ENCODE assay signal across 25 cellular contexts in genomic region chr7:130948913-130949312, GRCh38.
DNase-seq lines count a peak whose midpoint lies in the region; ATAC-seq and TF ChIP-seq lines count a peak whose summit lies in the region.
"Had no signal": no experiment of that assay in that cellular context is flagged by ENCODE, and none has a peak within 500 bp of the region (broad histone marks: within the 10 kb centered on the region; RNA-seq: fewer than 3 reads in every experiment).

No MANE protein-coding gene starts in this region.

- peaks cover 51% of the 10 kb centered on the region for H3K4me1 Mint-ChIP-seq in activated CD4-positive, alpha-beta T cell treated with anti-CD3 and anti-CD28 coated beads, Interleukin-2, amount 10 ng/mL, durations not matched to agents 24 days and 14 days
- H3K4me1 Mint-ChIP-seq in CD4-positive, alpha-beta memory T cell = peaks cover 45 to 59% (median 55%) of the 10 kb centered on the region in 4 donors
- H3K4me1 Mint-ChIP-seq in T-cell = peaks cover 46 to 65% (median 56%) of the 10 kb centered on the region in 3 donors
- peaks cover 22 to 62% (median 57%) of the 10 kb centered on the region in 4 donors for H3K4me1 Mint-ChIP-seq in naive thymus-derived CD8-positive, alpha-beta T cell
- H3K4me1 Mint-ChIP-seq: brain, neural progenitor cell had no signal

- peak overlapping the region; percentile 55 for H3K27ac Mint-ChIP-seq in activated CD4-positive, alpha-beta T cell treated with anti-CD3 and anti-CD28 coated beads, Interleukin-2, amount 10 ng/mL, durations not matched to agents 24 days and 14 days
- peak overlapping the region in 5 of 7 donors; percentile 37 to 71 (median 48) for H3K27ac Mint-ChIP-seq in CD4-positive, alpha-beta memory T cell
- peak overlapping the region; percentile 51 to 66 for H3K27ac Mint-ChIP-seq in T-cell
- peak overlapping the region in 3 of 10 donors; percentile 21 to 68 (median 42) for H3K27ac Mint-ChIP-seq in naive thymus-derived CD8-positive, alpha-beta T cell
- H3K27ac Mint-ChIP-seq: brain, H9, neural progenitor cell had no signal

- H3K4me1 ChIP-seq in CD4-positive, alpha-beta memory T cell (ENCODE audit: insufficient read depth, low read length) = peaks cover 96% of the 10 kb centered on the region
- peaks cover 76% of the 10 kb centered on the region for H3K4me1 ChIP-seq in effector memory CD4-positive, alpha-beta T cell (ENCODE audit: control insufficient read depth, insufficient read depth, low read length, poor library complexity, severe bottlenecking)
- no peaks in the 10 kb centered on the region for H3K4me1 ChIP-seq in prostate gland (replicated peaks)
- H3K4me1 ChIP-seq: neural progenitor cell had no signal

- no peaks in the 10 kb centered on the region for H3K36me3 ChIP-seq in CD4-positive, alpha-beta memory T cell (ENCODE audit: insufficient read depth, low read length)
- H3K36me3 ChIP-seq in effector memory CD4-positive, alpha-beta T cell (ENCODE audit: control insufficient read depth, insufficient read depth, low read length) = no peaks in the 10 kb centered on the region
- H3K36me3 ChIP-seq in prostate gland = no peaks in the 10 kb centered on the region
- H3K36me3 ChIP-seq: neural progenitor cell, transverse colon had no signal

- H3K27ac ChIP-seq in CD4-positive, alpha-beta memory T cell (ENCODE audit: low read depth, low read length) = peak overlapping the region; percentile 76
- peak overlapping the region; percentile 81 for H3K27ac ChIP-seq in effector memory CD4-positive, alpha-beta T cell (ENCODE audit: insufficient read depth, low read length, poor library complexity, severe bottlenecking)
- no peak overlapping the region for H3K27ac ChIP-seq in prostate gland
- H3K27ac ChIP-seq: BLaER1, epithelial cell of prostate, neural progenitor cell had no signal

- H3K9me3 ChIP-seq in CD4-positive, alpha-beta memory T cell (ENCODE audit: control insufficient read depth in 1 of 2, low read length in 2 of 2) = no peaks in the 10 kb centered on the region
- no peaks in the 10 kb centered on the region for H3K9me3 ChIP-seq in effector memory CD4-positive, alpha-beta T cell (ENCODE audit: control insufficient read depth, low read length)
- no peaks in the 10 kb centered on the region for H3K9me3 ChIP-seq in prostate gland
- H3K9me3 ChIP-seq: adrenal gland, BLaER1, transverse colon had no signal

- intact Hi-C loops in activated CD4-positive, alpha-beta T cell treated with anti-CD3 and anti-CD28 coated beads, Interleukin-2, amount 10 ng/mL, durations not matched to agents 24 days and 14 days (cut with micrococcal nuclease) = loop anchor here (1.0 kb wide), 1 partner anchor 11 kb away; no protein-coding TSS in a partner anchor
- intact Hi-C loops in CD4-positive, alpha-beta memory T cell (cut with micrococcal nuclease) = no loop called here
- intact Hi-C loops in prostate gland (cut with DNase I) = no loop called here

- no peak for TF ChIP-seq CTCF in prostate gland (IDR thresholded peaks at IDR 0.05)

- H3K36me3 Mint-ChIP-seq in activated CD4-positive, alpha-beta T cell treated with anti-CD3 and anti-CD28 coated beads, Interleukin-2, amount 10 ng/mL, durations not matched to agents 24 days and 14 days (ENCODE audit: low read depth) = peaks cover 49% of the 10 kb centered on the region
- H3K36me3 Mint-ChIP-seq in CD4-positive, alpha-beta memory T cell = peaks cover 13 to 42% of the 10 kb centered on the region in 2 donors
- H3K36me3 Mint-ChIP-seq in T-cell = peaks cover 45% of the 10 kb centered on the region
- peaks cover 0 to 30% (median 2%) of the 10 kb centered on the region in 3 donors for H3K36me3 Mint-ChIP-seq in naive thymus-derived CD8-positive, alpha-beta T cell
- H3K36me3 Mint-ChIP-seq: neural progenitor cell had no signal

- no peaks in the 10 kb centered on the region for H3K27me3 ChIP-seq in CD4-positive, alpha-beta memory T cell (ENCODE audit: insufficient read depth, low read length)
- H3K27me3 ChIP-seq in effector memory CD4-positive, alpha-beta T cell (replicated peaks; ENCODE audit: control insufficient read depth, insufficient read depth, low read length, poor library complexity, severe bottlenecking) = no peaks in the 10 kb centered on the region
- H3K27me3 ChIP-seq in prostate gland (replicated peaks; ENCODE audit: insufficient read depth) = no peaks in the 10 kb centered on the region
- H3K27me3 ChIP-seq: adrenal gland, BLaER1, neural progenitor cell, transverse colon had no signal

- CTCF ChIA-PET in CD4-positive, alpha-beta memory T cell (lab: Charles Lee; ENCODE audit: partially characterized antibody) = interaction anchor here (1.1 to 9.1 kb wide), 4 partner anchors 9 to 58 kb away, joined by 3 to 100 read pairs (median 6); no protein-coding TSS in a partner anchor
- CTCF ChIA-PET in T-cell (lab: Charles Lee) = interaction anchor here (1.1 to 3.7 kb wide), 4 partner anchors 11 to 46 kb away, joined by 3 to 27 read pairs (median 4); no protein-coding TSS in a partner anchor

- DNase-seq in activated CD4-positive, alpha-beta T cell treated with anti-CD3 and anti-CD28 coated beads, Interleukin-2, amount 10 ng/mL, durations not matched to agents 24 days and 14 days = no peak
- no peak for DNase-seq in activated CD4-positive, alpha-beta T cell treated with anti-CD3 and anti-CD28 coated beads, Interleukin-2, amount 50 U/mL, for 48 hours
- DNase-seq in CD4-positive, alpha-beta memory T cell = no peak
- DNase-seq in T-cell (no peak), prostate gland (ENCODE audit: low spot score) (no peak), GOT3 (lab: John Stamatoyannopoulos, UW) (no peak)
- DNase-seq in effector memory CD4-positive, alpha-beta T cell = no peak
- DNase-seq in naive thymus-derived CD8-positive, alpha-beta T cell = no peak
- DNase-seq: activated CD4-positive, alpha-beta T cell treated with anti-CD3 and anti-CD28 coated beads for 48 hours; adrenal gland; H9; Kasumi-1; NCI-H1694 treated with DMSO at 0.1 percent for 48 hours; NCI-H2171 treated with DMSO at 0.1 percent for 48 hours; NCI-H524; NK-92 treated with Interleukin-12 subunit alpha and Interleukin-12 subunit beta, amount 100 ng/mL, for 24 hours; posterior cingulate gyrus; RPMI8226; transverse colon had no signal

- H3K4me3 ChIP-seq in CD4-positive, alpha-beta memory T cell (ENCODE audit: low read length in 2 of 2) = no peak overlapping the region
- no peak overlapping the region for H3K4me3 ChIP-seq in effector memory CD4-positive, alpha-beta T cell (ENCODE audit: insufficient read depth, low read depth, low read length, poor library complexity, severe bottlenecking)
- H3K4me3 ChIP-seq in prostate gland = no peak overlapping the region
- H3K4me3 ChIP-seq: adrenal gland, BLaER1, neural progenitor cell, transverse colon had no signal

- no peaks in the 10 kb centered on the region for H3K27me3 Mint-ChIP-seq in activated CD4-positive, alpha-beta T cell treated with anti-CD3 and anti-CD28 coated beads, Interleukin-2, amount 10 ng/mL, durations not matched to agents 24 days and 14 days
- no peaks in the 10 kb centered on the region for H3K27me3 Mint-ChIP-seq in CD4-positive, alpha-beta memory T cell
- H3K27me3 Mint-ChIP-seq in T-cell = no peaks in the 10 kb centered on the region
- no peaks in the 10 kb centered on the region for H3K27me3 Mint-ChIP-seq in naive thymus-derived CD8-positive, alpha-beta T cell

- H3K9me3 Mint-ChIP-seq in activated CD4-positive, alpha-beta T cell treated with anti-CD3 and anti-CD28 coated beads, Interleukin-2, amount 10 ng/mL, durations not matched to agents 24 days and 14 days = no peaks in the 10 kb centered on the region
- H3K9me3 Mint-ChIP-seq in CD4-positive, alpha-beta memory T cell = no peaks in the 10 kb centered on the region
- no peaks in the 10 kb centered on the region for H3K9me3 Mint-ChIP-seq in T-cell
- no peaks in the 10 kb centered on the region for H3K9me3 Mint-ChIP-seq in naive thymus-derived CD8-positive, alpha-beta T cell
- H3K9me3 Mint-ChIP-seq: H9; neural progenitor cell; T-helper 1 cell treated with Interleukin-12 subunit alpha and Interleukin-12 subunit beta and Interleukin-4 antibody, amounts not matched to agents 30 μg/mL and 1 μg/mL, for 36 hours had no signal

- ATAC-seq in T-cell (replicated peaks in 1 of 4) = no peak
- no peak for ATAC-seq in naive thymus-derived CD8-positive, alpha-beta T cell
- ATAC-seq: sciatic nerve had no signal

- no peak for TF ChIP-seq POLR2A in prostate gland (IDR thresholded peaks at IDR 0.05)

- peak overlapping the region; percentile 30 for H3K4me3 Mint-ChIP-seq in activated CD4-positive, alpha-beta T cell treated with anti-CD3 and anti-CD28 coated beads, Interleukin-2, amount 10 ng/mL, durations not matched to agents 24 days and 14 days
- H3K4me3 Mint-ChIP-seq in CD4-positive, alpha-beta memory T cell = peak overlapping the region in 6 of 8 donors; percentile 23 to 48 (median 34)
- H3K4me3 Mint-ChIP-seq in T-cell = no peak overlapping the region
- peak overlapping the region in 1 of 10 donors; percentile 17 for H3K4me3 Mint-ChIP-seq in naive thymus-derived CD8-positive, alpha-beta T cell
- H3K4me3 Mint-ChIP-seq: brain, H9, neural progenitor cell had no signal

- POLR2A ChIA-PET in CD4-positive, alpha-beta memory T cell (lab: Charles Lee; ENCODE audit: partially characterized antibody) = interaction anchor here (2.5 to 8.9 kb wide), 3 partner anchors 9 to 18 kb away, joined by 13 to 176 read pairs (median 66); no protein-coding TSS in a partner anchor
- POLR2A ChIA-PET in T-cell (lab: Charles Lee) = interaction anchor here (0.6 to 2.9 kb wide), 6 partner anchors 8 to 152 kb away, joined by 3 to 17 read pairs (median 8); no protein-coding TSS in a partner anchor
- POLR2A ChIA-PET in naive thymus-derived CD8-positive, alpha-beta T cell (lab: Charles Lee) = interaction anchor here (0.7 kb wide), 1 partner anchor 26 kb away, joined by 3 read pairs; no protein-coding TSS in a partner anchor

- WGBS in prostate gland = 92% methylated on average over 2 of the region's 2 CpGs

Comparison
In these comparisons a context has a peak if more than half of its experiments do, and no peak if none do; other contexts are left out.
1. H3K4me3 Mint-ChIP-seq: peak in activated CD4-positive, alpha-beta T cell treated with anti-CD3 and anti-CD28 coated beads, Interleukin-2, amount 10 ng/mL, durations not matched to agents 24 days and 14 days (single experiment) and CD4-positive, alpha-beta memory T cell (6 of 8); none in T-cell (0 of 3).
2. H3K27ac ChIP-seq: peak in CD4-positive, alpha-beta memory T cell (single experiment) and effector memory CD4-positive, alpha-beta T cell (single experiment); none in prostate gland (0 of 2).